Comparison of ENCODE assay signal across 8 cellular contexts in genomic region chr6:136967874-136968752, GRCh38. TPM values are rescaled to one million over a fixed set of nuclear protein-coding genes. Genes with fewer than 3 reads are reported as not detected.
A peak's percentile ranks its signal among the peaks of the same experiment; 100 is the strongest.
DNase-seq lines count a peak whose midpoint lies in the region; ATAC-seq and TF ChIP-seq lines count a peak whose summit lies in the region.

No MANE protein-coding gene starts in this region.

- ATAC-seq in GM18868 (IDR thresholded peaks at IDR 0.05; ENCODE audit: unreplicated experiment) (peak; percentile 91), HG03103 (IDR thresholded peaks at IDR 0.05; ENCODE audit: low read depth, unreplicated experiment) (peak; percentile 88)

- TF ChIP-seq CTCF in AG04450 (IDR thresholded peaks at IDR 0.05; ENCODE audit: low read depth, low read length): peak; percentile 64
- TF ChIP-seq CTCF in WI38 (IDR thresholded peaks at IDR 0.05; ENCODE audit: low read depth, low read length): peak; percentile 37; the same call in 1 of the 2 replicates

- peak; percentile 20 for DNase-seq in AG04450 (ENCODE audit: low read depth, low spot score)
- DNase-seq in NCI-H226: peak; percentile 57
- DNase-seq in caudate nucleus (lab: John Stamatoyannopoulos, UW): peak in 45 of 61 donors; percentile 2 to 77 (median 16)
- DNase-seq in left kidney (ENCODE audit: low read depth, low spot score): peak; percentile 86
- DNase-seq in stimulated activated CD4-positive, alpha-beta T cell treated with anti-CD3 and anti-CD28 coated beads, Interleukin-4, amount 100 ng/mL, for 48 hours (ENCODE audit: low read depth in 2 of 2): peak; percentile 49 to 53

- no peak overlapping the region for H3K27ac ChIP-seq in AG04450 (ENCODE audit: low read depth, low read length)
- H3K27ac ChIP-seq in caudate nucleus (ENCODE audit: low read depth, low read length): no peak overlapping the region

- peaks cover 7% of the 10 kb centered on the region for H3K27me3 ChIP-seq in AG04450 (ENCODE audit: control insufficient read depth, insufficient read depth, low read length)

- no peaks in the 10 kb centered on the region for H3K9me3 ChIP-seq in AG04450 (ENCODE audit: control insufficient read depth, insufficient read depth, low read length)

- CTCF ChIA-PET in AG04450 (lab: Charles Lee): interaction anchor here (0.6 to 1.6 kb wide), 3 partner anchors 8 to 435 kb away, joined by 4 to 5 read pairs (median 5); no protein-coding TSS in a partner anchor

- H3K4me3 ChIP-seq in AG04450 (ENCODE audit: low read depth, low read length) (no peak overlapping the region), WI38 (ENCODE audit: low read depth, low read length) (no peak overlapping the region)

- POLR2A ChIA-PET in AG04450 (lab: Yijun Ruan, JAX): no interaction called here

RNA-seq across cellular contexts. Expression of gene SLC35D3, which starts 46.0 kb away (rescaled TPM):
- not detected in 2 replicates for polyA plus RNA-seq in AG04450 (2011; rRNA removed)
- polyA minus RNA-seq in AG04450 (2011; rRNA and poly(A)+ RNA removed): not detected in 2 replicates

Comparison
In these comparisons a context has a peak if more than half of its experiments do, and no peak if none do; other contexts are left out.
1. DNase-seq: peak in every context shown above with its lines; median percentile 86 in left kidney; 57 in NCI-H226; 51 in stimulated activated CD4-positive, alpha-beta T cell treated with anti-CD3 and anti-CD28 coated beads, Interleukin-4, amount 100 ng/mL, for 48 hours; 20 in AG04450; 16 in caudate nucleus.